8 cellular contexts compared by ENCODE assay signal in the genomic region with DNA sequence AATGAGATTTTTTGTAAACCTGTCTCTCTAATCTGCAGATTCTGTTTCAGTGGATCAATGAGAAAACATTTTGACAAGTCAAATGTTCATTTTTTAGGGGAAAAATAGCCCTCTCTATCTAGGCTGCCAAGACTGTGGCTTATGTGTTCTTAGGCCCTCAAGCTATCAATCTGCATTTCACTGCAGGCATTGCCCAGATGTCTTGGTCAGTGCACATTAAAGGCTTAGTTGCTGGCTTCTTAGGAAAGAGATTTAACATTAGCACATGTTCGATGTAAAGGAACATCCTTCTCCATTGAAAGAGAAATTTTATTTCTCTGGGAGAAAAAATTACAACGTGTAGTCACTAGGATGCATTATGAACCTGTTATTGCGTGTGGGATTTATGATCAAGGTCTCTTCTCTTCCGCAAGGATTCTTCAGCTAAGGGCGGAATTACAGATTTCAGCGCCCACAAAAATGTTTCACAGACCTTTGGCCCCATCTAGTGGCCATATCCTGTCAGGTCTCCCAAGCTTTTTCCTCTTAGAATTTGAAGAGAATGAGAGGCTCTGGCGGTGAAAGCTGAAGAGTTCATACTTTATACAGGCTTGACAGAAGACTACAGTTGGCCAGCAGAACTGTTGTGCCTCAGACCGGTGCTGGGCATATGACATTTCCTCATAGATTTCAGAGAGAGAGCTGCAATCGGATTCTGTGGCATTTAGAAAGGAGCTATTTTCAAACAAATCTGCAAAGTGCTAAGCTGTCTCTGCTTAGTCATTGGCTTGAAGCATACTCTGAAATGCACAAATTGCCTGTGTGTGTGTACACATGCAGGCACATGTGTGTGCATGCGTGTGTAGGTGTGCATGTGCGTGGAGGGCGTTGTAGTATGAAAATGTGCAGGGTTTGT.
DNase-seq lines count a peak whose midpoint lies in the region; ATAC-seq and TF ChIP-seq lines count a peak whose summit lies in the region.

No MANE protein-coding gene starts in this region.

- ATAC-seq in HG03432 (IDR thresholded peaks at IDR 0.05; ENCODE audit: unreplicated experiment) = peak; percentile 72

- H3K27ac ChIP-seq in C4-2B = no peak overlapping the region

- DNase-seq in GM19238 (ENCODE audit: insufficient read length, low spot score) (peak; percentile 39), NCI-H460 (ENCODE audit: extremely low read depth, low read depth) (peak; percentile 65), medulla oblongata (ENCODE audit: extremely low spot score) (peak; percentile 92)
- peak; percentile 8 to 49 for DNase-seq in activated CD4-positive, alpha-beta T cell treated with anti-CD3 and anti-CD28 coated beads for 4 hours
- peak; percentile 20 for DNase-seq in effector CD8-positive, alpha-beta T cell (lab: John Stamatoyannopoulos, UW)
- DNase-seq in stimulated activated CD8-positive, alpha-beta memory T cell treated with anti-CD3 and anti-CD28 coated beads, Interleukin-4, amount 100 ng/mL, for 24 hours (ENCODE audit: low read depth) = peak; percentile 16

- TF ChIP-seq CTCF in C4-2B (conservative IDR thresholded peaks at IDR 0.05) = peak; percentile 82

Comparison
In these comparisons a context has a peak if more than half of its experiments do, and no peak if none do; other contexts are left out.
1. DNase-seq: peak in every context shown above with its lines; median percentile 92 in medulla oblongata; 65 in NCI-H460; 39 in GM19238; 28 in activated CD4-positive, alpha-beta T cell treated with anti-CD3 and anti-CD28 coated beads for 4 hours; 20 in effector CD8-positive, alpha-beta T cell; 16 in stimulated activated CD8-positive, alpha-beta memory T cell treated with anti-CD3 and anti-CD28 coated beads, Interleukin-4, amount 100 ng/mL, for 24 hours.